ENCODE assay signal across 11 cellular contexts in genomic region chr2:211408485-211408884, GRCh38.
DNase-seq lines count a peak whose midpoint lies in the region; ATAC-seq and TF ChIP-seq lines count a peak whose summit lies in the region.
"Had no signal": no experiment of that assay in that cellular context is flagged by ENCODE, and none has a peak within 500 bp of the region (broad histone marks: within the 10 kb centered on the region; RNA-seq: fewer than 3 reads in every experiment).

No MANE protein-coding gene starts in this region.

- no peaks in the 10 kb centered on the region for H3K4me1 ChIP-seq in upper lobe of left lung

- intact Hi-C loops in Right ventricle myocardium inferior (cut with DNase I): no loop called here
- intact Hi-C loops in cardiac septum (cut with DNase I): no loop called here

- TF ChIP-seq EP300 in upper lobe of left lung (IDR thresholded peaks at IDR 0.05): peak in 1 of 4 donors; percentile 36

- no peak for TF ChIP-seq CTCF in upper lobe of left lung (IDR thresholded peaks at IDR 0.05)

- ATAC-seq in Right ventricle myocardium inferior (peak; percentile 39), left lobe of liver (peak; percentile 36), upper lobe of left lung (ENCODE audit: low FRiP score in 2 of 2) (peak; percentile 36 to 87), GM21737 (IDR thresholded peaks at IDR 0.05; ENCODE audit: unreplicated experiment) (no peak), HG02759 (IDR thresholded peaks at IDR 0.05; ENCODE audit: unreplicated experiment) (no peak)
- ATAC-seq: K562, T-cell had no signal

- no peaks in the 10 kb centered on the region for H3K27me3 ChIP-seq in upper lobe of left lung

- no peak for TF ChIP-seq POLR2A in upper lobe of left lung (IDR thresholded peaks at IDR 0.05)

- H3K4me3 ChIP-seq in upper lobe of left lung: no peak overlapping the region
- H3K4me3 ChIP-seq: K562 had no signal

- 24 to 28% methylated on average over 4 of the region's 4 CpGs for WGBS in upper lobe of left lung, 2 donors

- H3K36me3 ChIP-seq in upper lobe of left lung: no peaks in the 10 kb centered on the region

- no peak for DNase-seq in Right ventricle myocardium inferior (ENCODE audit: missing footprints)
- no peak for DNase-seq in cardiac septum (ENCODE audit: low spot score)
- peak; percentile 90 for DNase-seq in amniotic epithelial cell (ENCODE audit: low read depth)
- no peak for DNase-seq in left lobe of liver (ENCODE audit: low spot score)
- DNase-seq in upper lobe of left lung: no peak
- DNase-seq in NCI-H82 (lab: John Stamatoyannopoulos, UW): no peak
- DNase-seq: NCI-H69, T-cell had no signal

- H3K9me3 ChIP-seq in upper lobe of left lung: no peaks in the 10 kb centered on the region

- H3K27ac ChIP-seq in upper lobe of left lung: no peak overlapping the region

Comparison
In these comparisons a context has a peak if more than half of its experiments do, and no peak if none do; other contexts are left out.
1. ATAC-seq: peak in Right ventricle myocardium inferior (single experiment), left lobe of liver (single experiment) and upper lobe of left lung (2 of 2); none in GM21737 (single experiment) and HG02759 (single experiment).